18 cellular contexts compared by ENCODE assay signal in the genomic region with DNA sequence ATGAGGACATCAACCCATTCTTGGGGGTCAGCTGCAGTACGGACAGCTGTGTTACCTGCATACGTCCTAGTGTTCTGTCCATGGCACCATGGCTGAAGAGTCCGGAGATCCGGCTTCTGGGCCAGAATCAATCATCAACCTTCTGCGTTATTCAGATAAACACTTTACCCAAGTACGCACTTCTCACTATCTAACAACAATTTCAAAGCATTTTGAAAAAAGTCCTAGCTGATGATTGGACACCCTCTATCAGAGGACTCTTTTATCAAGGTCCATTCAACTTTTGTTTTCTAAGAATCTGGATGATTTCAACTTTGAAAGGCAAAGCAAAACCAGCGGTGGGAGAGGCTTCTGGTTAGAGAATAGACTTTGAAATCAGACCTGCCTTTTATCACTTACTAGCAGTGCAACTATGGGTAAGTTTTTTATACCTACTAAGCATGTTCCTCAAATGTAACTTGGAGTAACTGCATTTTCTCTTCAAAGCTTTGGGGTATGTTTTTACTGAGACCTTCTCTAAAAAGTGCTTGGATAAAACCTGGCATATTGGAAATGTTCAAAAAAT.
DNase-seq lines count a peak whose midpoint lies in the region; ATAC-seq, FAIRE-seq and TF ChIP-seq lines count a peak whose summit lies in the region.
"Had no signal": no experiment of that assay in that cellular context is flagged by ENCODE, and none has a peak within 500 bp of the region (broad histone marks: within the 10 kb centered on the region; RNA-seq: fewer than 3 reads in every experiment).

No MANE protein-coding gene starts in this region.

- H3K27me3 Mint-ChIP-seq in activated CD4-positive, alpha-beta T cell treated with anti-CD3 and anti-CD28 coated beads, Interleukin-2, amount 10 ng/mL, durations not matched to agents 7 days and 5 days, result peaks cover 9% of the 10 kb centered on the region
- H3K27me3 Mint-ChIP-seq: CD4-positive, CD25-positive, alpha-beta regulatory T cell had no signal

- CTCF ChIA-PET in K562 (lab: Yijun Ruan, JAX; ENCODE audit: low intra/inter-chr PET ratio), result no interaction called here
- CTCF ChIA-PET in activated CD4-positive, alpha-beta T cell treated with anti-CD3 and anti-CD28 coated beads, Interleukin-2, amount 10 ng/mL, durations not matched to agents 7 days and 5 days (lab: Charles Lee), result no interaction called here

- H3K36me3 Mint-ChIP-seq in activated CD4-positive, alpha-beta T cell treated with anti-CD3 and anti-CD28 coated beads, Interleukin-2, amount 10 ng/mL, durations not matched to agents 7 days and 5 days (ENCODE audit: low read depth), result no peaks in the 10 kb centered on the region
- H3K36me3 Mint-ChIP-seq: CD4-positive, CD25-positive, alpha-beta regulatory T cell; CD8-positive, alpha-beta T cell had no signal

- FAIRE-seq in K562 (lab: Jason Lieb, UNC), result peak; percentile 26
- FAIRE-seq: G401.6, GM12892, H54 had no signal

- no peak overlapping the region for H3K27ac Mint-ChIP-seq in activated CD4-positive, alpha-beta T cell treated with anti-CD3 and anti-CD28 coated beads, Interleukin-2, amount 10 ng/mL, durations not matched to agents 7 days and 5 days
- H3K27ac Mint-ChIP-seq: CD4-positive, CD25-positive, alpha-beta regulatory T cell; CD8-positive, alpha-beta T cell; HFFc6 had no signal

- no peak overlapping the region for H3K4me3 ChIP-seq in K562
- no peak overlapping the region for H3K4me3 ChIP-seq in mesendoderm (ENCODE audit: low read length)
- H3K4me3 ChIP-seq: HAP-1 had no signal

- peaks cover 3% of the 10 kb centered on the region for H3K9me1 ChIP-seq in K562 (ENCODE audit: control insufficient read depth, insufficient read depth, low read length)

- H3K56ac ChIP-seq in mesendoderm (ENCODE audit: low read length), result no peak overlapping the region

- no peak for TF ChIP-seq CTCF in K562 (IDR thresholded peaks at IDR 0.05 in 2 of 3, conservative IDR thresholded peaks at IDR 0.05 in 1 of 3; ENCODE audit: insufficient read depth in 2 of 3, low read depth in 1 of 3, low read length in 3 of 3)

- POLR2A ChIA-PET in K562 (lab: Yijun Ruan, JAX), result interaction anchor here (0.6 kb wide), 1 partner anchor 729 kb away, joined by 3 read pairs; no protein-coding TSS in a partner anchor
- POLR2A ChIA-PET in activated CD4-positive, alpha-beta T cell treated with anti-CD3 and anti-CD28 coated beads, Interleukin-2, amount 10 ng/mL, durations not matched to agents 7 days and 5 days (lab: Charles Lee), result no interaction called here

- H3K4me1 Mint-ChIP-seq in activated CD4-positive, alpha-beta T cell treated with anti-CD3 and anti-CD28 coated beads, Interleukin-2, amount 10 ng/mL, durations not matched to agents 7 days and 5 days, result no peaks in the 10 kb centered on the region
- H3K4me1 Mint-ChIP-seq: CD4-positive, CD25-positive, alpha-beta regulatory T cell had no signal

- no peak overlapping the region for H2BK120ac ChIP-seq in mesendoderm (ENCODE audit: low read depth, low read length)

- no peak overlapping the region for H2BK5ac ChIP-seq in mesendoderm (ENCODE audit: low read length)

- H3K79me2 ChIP-seq in K562 (ENCODE audit: control insufficient read depth, insufficient read depth, low read length) (no peaks in the 10 kb centered on the region), mesendoderm (ENCODE audit: control insufficient read depth, insufficient read depth, low read length) (no peaks in the 10 kb centered on the region)

- H3K4me2 ChIP-seq in K562 (ENCODE audit: insufficient read depth, low read length) (peak overlapping the region; percentile 23; the same call in 1 of the 2 replicates), mesendoderm (ENCODE audit: low read length) (no peak overlapping the region)

- no peak overlapping the region for H3K9ac ChIP-seq in K562 (ENCODE audit: insufficient read depth in 1 of 2, low read depth in 2 of 2, low read length in 2 of 2)
- H3K9ac ChIP-seq in mesendoderm (ENCODE audit: low read length), result no peak overlapping the region

- no peak overlapping the region for H4K5ac ChIP-seq in mesendoderm (ENCODE audit: low read length)

- intact Hi-C loops in K562 (cut with micrococcal nuclease), result loop anchor here (5.0 kb wide), 2 partner anchors 46 to 61 kb away; no protein-coding TSS in a partner anchor

- peak overlapping the region; percentile 5 for H3K18ac ChIP-seq in mesendoderm (ENCODE audit: low read length)

- no peak overlapping the region for H2AK5ac ChIP-seq in mesendoderm (ENCODE audit: low read length)

- DNase-seq in OCI-M1 (lab: John Stamatoyannopoulos, UW) (peak; percentile 97), K562 (ENCODE audit: extremely low read depth in 1 of 4, low spot score in 3 of 4) (peak in 2 of 4 experiments; percentile 18 to 23), mesendoderm (no peak), HK-2 (ENCODE audit: unreplicated experiment) (no peak), caudate nucleus (lab: John Stamatoyannopoulos, UW) (no peak)
- no peak for DNase-seq in activated CD4-positive, alpha-beta T cell treated with anti-CD3 and anti-CD28 coated beads, Interleukin-2, amount 10 ng/mL, durations not matched to agents 7 days and 5 days
- DNase-seq: C1 segment of cervical spinal cord; Caco-2; CD4-positive, CD25-positive, alpha-beta regulatory T cell; CD8-positive, alpha-beta T cell; DMS153; DND-41; GOT3; HFFc6 had no signal

- no peak overlapping the region for H3K4me3 Mint-ChIP-seq in activated CD4-positive, alpha-beta T cell treated with anti-CD3 and anti-CD28 coated beads, Interleukin-2, amount 10 ng/mL, durations not matched to agents 7 days and 5 days
- H3K4me3 Mint-ChIP-seq: CD4-positive, CD25-positive, alpha-beta regulatory T cell; CD8-positive, alpha-beta T cell; HFFc6 had no signal

- no peaks in the 10 kb centered on the region for H3K9me3 Mint-ChIP-seq in activated CD4-positive, alpha-beta T cell treated with anti-CD3 and anti-CD28 coated beads, Interleukin-2, amount 10 ng/mL, durations not matched to agents 7 days and 5 days
- H3K9me3 Mint-ChIP-seq: CD8-positive, alpha-beta T cell; HFFc6 had no signal

- TF ChIP-seq POLR2A in K562 (conservative IDR thresholded peaks at IDR 0.05), result no peak

- H3K23ac ChIP-seq in mesendoderm (ENCODE audit: low read length), result no peak overlapping the region

- no peaks in the 10 kb centered on the region for H3K79me1 ChIP-seq in mesendoderm (ENCODE audit: low read length)

- H3K4me1 ChIP-seq in K562 (replicated peaks in 1 of 2; ENCODE audit: control insufficient read depth in 2 of 2, insufficient read depth in 2 of 2, low read length in 2 of 2) (peaks cover 3 to 28% of the 10 kb centered on the region in 2 experiments; a peak in 3 of 5 replicates), mesendoderm (ENCODE audit: control insufficient read depth, low read depth, low read length) (peaks cover 4% of the 10 kb centered on the region)
- H3K4me1 ChIP-seq: Caco-2, HAP-1 had no signal

- ATAC-seq in K562, result no peak
- ATAC-seq: CD8-positive, alpha-beta T cell had no signal

- H3K36me3 ChIP-seq in K562 (ENCODE audit: control insufficient read depth, insufficient read depth, low read length) (no peaks in the 10 kb centered on the region), mesendoderm (ENCODE audit: control insufficient read depth, insufficient read depth, low read length) (no peaks in the 10 kb centered on the region)
- H3K36me3 ChIP-seq: HAP-1 had no signal

- no peaks in the 10 kb centered on the region for H3K9me3 ChIP-seq in K562 (replicated peaks; ENCODE audit: control insufficient read depth, insufficient read depth, low read depth, low read length)
- H3K9me3 ChIP-seq: Caco-2, HAP-1 had no signal

- BruUV-seq in K562 (replicated peaks; lab: Mats Ljungman, UMichigan), result no TSS peak

- WGBS in K562 (ENCODE audit: insufficient coverage, low coverage, missing lambda C conversion rate), result 0% methylated on average over 3 of the region's 7 CpGs
- no CpG with 5 or more reads among the region's 7 CpGs for WGBS in mesendoderm (ENCODE audit: extremely low coverage, insufficient coverage, low lambda C conversion rate)

- no peak for TF ChIP-seq EP300 in K562 (IDR thresholded peaks at IDR 0.05; ENCODE audit: low read length)

- no peak overlapping the region for H2BK15ac ChIP-seq in mesendoderm (replicated peaks; ENCODE audit: low read depth)

- TF ChIP-seq RAD21 in K562 (CRISPR knock-in tag; conservative IDR thresholded peaks at IDR 0.05 in 1 of 2, IDR thresholded peaks at IDR 0.05 in 1 of 2), result no peak

- H3K27ac ChIP-seq in K562 (ENCODE audit: extremely low read depth, low read depth, low read length) (no peak overlapping the region), mesendoderm (ENCODE audit: low read depth, low read length) (no peak overlapping the region), caudate nucleus (ENCODE audit: low read depth, low read length) (no peak overlapping the region)

- no peak overlapping the region for H2AFZ ChIP-seq in K562 (ENCODE audit: low read depth, low read length)

- H4K20me1 ChIP-seq in K562 (replicated peaks; ENCODE audit: control insufficient read depth, insufficient read depth, low read length), result no peaks in the 10 kb centered on the region

- H4K8ac ChIP-seq in mesendoderm (ENCODE audit: low read depth, low read length), result no peak overlapping the region

- no peak overlapping the region for H3K4ac ChIP-seq in mesendoderm (ENCODE audit: low read depth, low read length)

- H3K27me3 ChIP-seq in K562 (ENCODE audit: control insufficient read depth in 2 of 2, insufficient read depth in 2 of 2, low read length in 2 of 2), result no peaks in the 10 kb centered on the region
- H3K27me3 ChIP-seq in mesendoderm (ENCODE audit: insufficient read depth, low read length, poor library complexity), result no peaks in the 10 kb centered on the region

- in situ Hi-C loops in K562 (cut with MboI), result no loop called here

TF ChIP-seq in K562, 482 proteins besides CTCF, POLR2A, EP300 and RAD21 (continues in another document):
- TF ChIP-seq CBFA2T2 (conservative IDR thresholded peaks at IDR 0.05), result peak; percentile 21; the same call in 1 of the 2 replicates
- TF ChIP-seq CC2D1A (IDR thresholded peaks at IDR 0.05), result no peak
- TF ChIP-seq TCF3 (CRISPR knock-in tag; IDR thresholded peaks at IDR 0.05), result peak; percentile 54
- TF ChIP-seq CBFA2T3 (IDR thresholded peaks at IDR 0.05), result peak; percentile 50
- 0 out of 2 replicates have a peak, but pooled peaks have one; percentile 9 for TF ChIP-seq SOX6 (IDR thresholded peaks at IDR 0.05)
- no peak for TF ChIP-seq ZBTB26 (CRISPR knock-in tag; IDR thresholded peaks at IDR 0.05)
- no peak for TF ChIP-seq ZFP36 (IDR thresholded peaks at IDR 0.05; ENCODE audit: low read depth, low read length, partially characterized antibody)
- no peak for TF ChIP-seq KDM2B (CRISPR knock-in tag; IDR thresholded peaks at IDR 0.05)
